In the genomic region with DNA sequence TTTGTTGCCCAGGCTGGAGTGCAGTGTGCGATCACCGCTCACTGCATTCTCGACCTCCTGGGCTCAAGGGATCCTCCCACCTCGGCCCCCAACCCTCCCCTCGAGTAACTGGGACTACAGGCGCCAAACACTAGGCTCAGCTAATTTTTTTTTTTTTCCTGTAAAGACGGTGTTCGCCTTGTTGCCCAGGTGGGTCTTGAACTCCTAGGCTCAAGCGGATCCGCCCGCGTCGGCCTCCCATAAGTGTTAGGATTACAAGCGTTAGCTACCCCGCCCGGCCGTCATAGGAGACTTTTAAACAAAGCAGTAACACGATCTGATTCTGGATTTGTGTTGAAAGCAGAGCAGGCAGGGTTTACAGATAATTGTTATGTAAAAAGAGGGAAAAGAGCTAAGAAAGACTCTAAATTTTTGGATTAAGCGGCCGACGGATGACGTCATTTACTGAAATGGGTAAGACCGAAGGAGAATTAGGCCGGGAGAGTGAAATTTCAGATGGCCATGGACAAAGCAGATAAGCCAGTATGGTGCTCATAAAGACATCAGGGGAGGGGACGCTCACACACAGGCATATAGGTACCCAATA, we compare ENCODE assay signal across 8 cellular contexts. TPM values are rescaled to one million over a fixed set of nuclear protein-coding genes. Genes with fewer than 3 reads are reported as not detected.
A peak's percentile ranks its signal among the peaks of the same experiment; 100 is the strongest.
DNase-seq lines count a peak whose midpoint lies in the region; ATAC-seq, FAIRE-seq and TF ChIP-seq lines count a peak whose summit lies in the region.

No MANE protein-coding gene starts in this region.

- H3K9me2 ChIP-seq in SK-N-SH, result no peaks in the 10 kb centered on the region

- DNase-seq in DMS114 treated with DMSO at 0.1 percent for 48 hours (lab: John Stamatoyannopoulos, UW; ENCODE audit: unreplicated experiment) (peak; percentile 49), HuH-7 (ENCODE audit: low spot score) (peak; percentile 23), SK-N-SH (no peak), bronchial epithelial cell (ENCODE audit: low read depth) (no peak), left colon (peak; percentile 63 to 78)
- peak; percentile 38 to 45 for DNase-seq in stimulated activated CD4-positive, alpha-beta T cell treated with anti-CD3 and anti-CD28 coated beads, Interleukin-2, amount 100 ng/mL, for 24 hours

- H3K9ac ChIP-seq in SK-N-SH, result peak overlapping the region; percentile 98

- H3K4me2 ChIP-seq in SK-N-SH, result peak overlapping the region; percentile 95

- no peak for TF ChIP-seq RAD21 in SK-N-SH (IDR thresholded peaks at IDR 0.05; ENCODE audit: low read length)

- POLR2A ChIA-PET in SK-N-SH (lab: Yijun Ruan, JAX), result interaction anchor here (0.6 to 2.2 kb wide), 13 partner anchors 11 to 778 kb away, joined by 3 to 10 read pairs (median 6); a partner anchor contains a TSS

- H3K79me2 ChIP-seq in SK-N-SH (ENCODE audit: insufficient read depth), result peaks cover 80% of the 10 kb centered on the region

- peaks cover 14% of the 10 kb centered on the region for H4K20me1 ChIP-seq in SK-N-SH (ENCODE audit: insufficient read depth)

- peaks cover 5 to 7% of the 10 kb centered on the region in 2 experiments for H3K36me3 ChIP-seq in SK-N-SH (replicated peaks in 1 of 2; ENCODE audit: control insufficient read depth in 1 of 2, insufficient read depth in 2 of 2, low read length in 1 of 2)
- H3K36me3 ChIP-seq in bronchial epithelial cell (ENCODE audit: control insufficient read depth, insufficient read depth, low read length), result no peaks in the 10 kb centered on the region

- intact Hi-C loops in left colon (cut with DNase I, micrococcal nuclease), result no loop called here

- no peaks in the 10 kb centered on the region for H3K27me3 ChIP-seq in SK-N-SH (ENCODE audit: insufficient read depth)
- no peaks in the 10 kb centered on the region for H3K27me3 ChIP-seq in bronchial epithelial cell (ENCODE audit: control insufficient read depth, insufficient read depth, low read length)

- no peaks in the 10 kb centered on the region for H3K9me3 ChIP-seq in SK-N-SH

- ATAC-seq in GM21515 (IDR thresholded peaks at IDR 0.05; ENCODE audit: unreplicated experiment), result peak; percentile 13
- peak; percentile 11 for ATAC-seq in left colon
- no peak for ATAC-seq in activated CD4-positive, CD25-positive, alpha-beta regulatory T cell treated with anti-CD3 and anti-CD28 coated beads, Interleukin-2, amount 50 U/mL, for 24 hours

- peaks cover 19 to 20% of the 10 kb centered on the region in 2 experiments; a peak in 3 of 4 replicates for H3K4me1 ChIP-seq in SK-N-SH (ENCODE audit: control insufficient read depth in 1 of 2, insufficient read depth in 2 of 2, low read depth in 1 of 2, low read length in 1 of 2)

- H3F3A ChIP-seq in SK-N-SH (replicated peaks; ENCODE audit: insufficient read depth), result peaks cover 20% of the 10 kb centered on the region

- H3K27ac ChIP-seq in SK-N-SH (ENCODE audit: low read depth in 2 of 2, low read length in 1 of 2), result peak overlapping the region; percentile 99 to 100

- no peak for FAIRE-seq in bronchial epithelial cell (lab: Jason Lieb, UNC)

- peak overlapping the region; percentile 92 to 99 for H3K4me3 ChIP-seq in SK-N-SH (ENCODE audit: low read depth in 2 of 2, low read length in 1 of 2)
- H3K4me3 ChIP-seq in bronchial epithelial cell (ENCODE audit: low read depth, low read length), result peak overlapping the region; percentile 94

- CTCF ChIA-PET in SK-N-SH (lab: Yijun Ruan, JAX), result interaction anchor here (1.1 to 6.6 kb wide), 6 partner anchors 14 to 775 kb away, joined by 3 to 41 read pairs (median 9); a partner anchor contains a TSS

- WGBS in SK-N-SH (ENCODE audit: low lambda C conversion rate), result 1% methylated on average over 25 of the region's 25 CpGs

- TF ChIP-seq CTCF in SK-N-SH (IDR thresholded peaks at IDR 0.05), result no peak
- TF ChIP-seq CTCF in bronchial epithelial cell (IDR thresholded peaks at IDR 0.05; ENCODE audit: insufficient read depth, low read length, severe bottlenecking), result no peak

- H2AFZ ChIP-seq in SK-N-SH (ENCODE audit: low read depth), result peak overlapping the region; percentile 89

- TF ChIP-seq EP300 in SK-N-SH (IDR thresholded peaks at IDR 0.05; ENCODE audit: borderline replicate concordance in 1 of 2, low read depth in 1 of 2, low read length in 1 of 2), result no peak

TF ChIP-seq in SK-N-SH, 30 proteins besides CTCF, POLR2A, EP300 and RAD21:
- no peak for TF ChIP-seq FOXJ3 (CRISPR knock-in tag; IDR thresholded peaks at IDR 0.05)
- no peak for TF ChIP-seq RXRA (IDR thresholded peaks at IDR 0.05; ENCODE audit: borderline replicate concordance, low read depth)
TF ChIP-seq in SK-N-SH: peak in this region for 0.

RNA-seq across cellular contexts. Expression of a gene that starts 0.7 kb away (rescaled TPM):
- polyA plus RNA-seq in SK-N-SH (2012; rRNA removed), result 11.5 and 18.6 TPM in 2 replicates
- polyA plus RNA-seq in SK-N-SH (2012; cell fraction: cytosol; rRNA removed), result 8.4 and 9.6 TPM in 2 replicates
- polyA plus RNA-seq in SK-N-SH (2012; cell fraction: nucleus; rRNA removed), result 32.6 and 58.4 TPM in 2 replicates
- 15.0 and 19.3 TPM in 2 replicates for total RNA-seq in bronchial epithelial cell
- 10 to 100 TPM; 12.6 to 22.4 TPM for total RNA-seq in left colon

RNA-seq across cellular contexts. Expression of a gene that starts 1.1 kb away (rescaled TPM):
- polyA plus RNA-seq in SK-N-SH (2012; rRNA removed), result 11.3 and 15.6 TPM in 2 replicates
- 14.7 and 15.2 TPM in 2 replicates for polyA plus RNA-seq in SK-N-SH (2012; cell fraction: cytosol; rRNA removed)
- 12.8 and 29.9 TPM in 2 replicates for polyA plus RNA-seq in SK-N-SH (2012; cell fraction: nucleus; rRNA removed)
- total RNA-seq in bronchial epithelial cell (23.6 and 25.0 TPM in 2 replicates), left colon (10 to 100 TPM; 29.0 to 34.0 TPM)

Comparison
In these comparisons a context has a peak if more than half of its experiments do, and no peak if none do; other contexts are left out.
1. DNase-seq: peak in DMS114 treated with DMSO at 0.1 percent for 48 hours (single experiment), HuH-7 (single experiment), left colon (2 of 2) and stimulated activated CD4-positive, alpha-beta T cell treated with anti-CD3 and anti-CD28 coated beads, Interleukin-2, amount 100 ng/mL, for 24 hours (2 of 2); none in SK-N-SH (single experiment) and bronchial epithelial cell (single experiment).
2. ATAC-seq: peak in GM21515 (single experiment) and left colon (single experiment); none in activated CD4-positive, CD25-positive, alpha-beta regulatory T cell treated with anti-CD3 and anti-CD28 coated beads, Interleukin-2, amount 50 U/mL, for 24 hours (0 of 2).